9 cellular contexts compared by ENCODE assay signal in the genomic region with DNA sequence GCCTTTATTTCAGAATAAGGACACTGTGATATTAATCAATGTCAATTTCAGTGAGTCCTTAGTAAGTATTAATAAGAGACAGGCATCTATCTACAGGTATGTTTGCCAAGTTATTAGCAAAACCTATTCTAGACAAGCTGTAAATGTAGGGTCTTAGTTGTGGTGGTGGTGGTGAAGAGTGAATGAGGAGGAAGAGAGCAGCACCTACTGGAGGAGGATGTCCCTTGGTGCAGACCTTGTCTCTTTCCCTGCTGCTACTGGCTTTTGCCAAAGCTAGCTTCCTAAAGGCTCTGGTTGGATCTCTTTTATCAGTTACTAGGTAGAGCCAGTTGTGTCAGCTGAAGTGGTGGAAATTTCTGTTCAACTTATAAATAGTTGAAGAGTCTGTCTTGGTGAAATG.
DNase-seq lines count a peak whose midpoint lies in the region; ATAC-seq and TF ChIP-seq lines count a peak whose summit lies in the region.
"Had no signal": no experiment of that assay in that cellular context is flagged by ENCODE, and none has a peak within 500 bp of the region (broad histone marks: within the 10 kb centered on the region; RNA-seq: fewer than 3 reads in every experiment).

No MANE protein-coding gene starts in this region.

- no peaks in the 10 kb centered on the region for H3K9me3 ChIP-seq in gastroesophageal sphincter

- TF ChIP-seq POLR2A in gastroesophageal sphincter (IDR thresholded peaks at IDR 0.05): no peak

- in situ Hi-C loops in brain microvascular endothelial cell (cut with HindIII; ENCODE audit: low pct_ligation_motif_present, low sequenced_read_pairs): no loop called here

- H3K27me3 ChIP-seq in brain microvascular endothelial cell (replicated peaks): no peaks in the 10 kb centered on the region
- H3K27me3 ChIP-seq in gastroesophageal sphincter: no peaks in the 10 kb centered on the region

- H3K27ac ChIP-seq in brain microvascular endothelial cell: no peak overlapping the region
- H3K27ac ChIP-seq in gastroesophageal sphincter: no peak overlapping the region

- peak; percentile 51 for TF ChIP-seq CTCF in brain microvascular endothelial cell (IDR thresholded peaks at IDR 0.05; ENCODE audit: low read depth, low read length, missing control alignments)
- TF ChIP-seq CTCF in gastroesophageal sphincter (IDR thresholded peaks at IDR 0.05): no peak

- H3K4me1 ChIP-seq in gastroesophageal sphincter: peaks cover 0 to 4% (median 0%) of the 10 kb centered on the region in 3 donors

- H3K36me3 ChIP-seq in brain microvascular endothelial cell (replicated peaks): no peaks in the 10 kb centered on the region
- no peaks in the 10 kb centered on the region for H3K36me3 ChIP-seq in gastroesophageal sphincter

- H3K27me3 Mint-ChIP-seq in stimulated activated naive CD8-positive, alpha-beta T cell treated with anti-CD3 and anti-CD28 coated beads, Interleukin-15, amount 100 ng/mL, for 72 hours: no peaks in the 10 kb centered on the region

- H3K4me1 Mint-ChIP-seq in stimulated activated naive CD8-positive, alpha-beta T cell treated with anti-CD3 and anti-CD28 coated beads, Interleukin-15, amount 100 ng/mL, for 72 hours: no peaks in the 10 kb centered on the region
- H3K4me1 Mint-ChIP-seq: natural killer cell had no signal

- no peak for DNase-seq in stimulated activated naive CD8-positive, alpha-beta T cell treated with anti-CD3 and anti-CD28 coated beads, Interleukin-15, amount 100 ng/mL, for 72 hours
- no peak for DNase-seq in stimulated activated naive CD8-positive, alpha-beta T cell treated with anti-CD3 and anti-CD28 coated beads, Interleukin-15, Interleukin-2, amounts not matched to agents 100 U/mL and 50 U/mL, for 24 hours
- DNase-seq in brain microvascular endothelial cell: no peak
- no peak for DNase-seq in NCI-H446 (lab: John Stamatoyannopoulos, UW)
- DNase-seq in ecto neural progenitor cell (ENCODE audit: low spot score): no peak
- DNase-seq in activated effector memory CD4-positive, alpha-beta T cell treated with anti-CD3 and anti-CD28 coated beads, Interleukin-2, amount 50 U/mL, for 16 hours: no peak
- DNase-seq: natural killer cell had no signal

- peak; percentile 55 for ATAC-seq in stimulated activated naive CD8-positive, alpha-beta T cell treated with anti-CD3 and anti-CD28 coated beads, Interleukin-15, amount 100 ng/mL, for 72 hours
- ATAC-seq in stimulated activated naive CD8-positive, alpha-beta T cell treated with anti-CD3 and anti-CD28 coated beads, Interleukin-15, Interleukin-2, amounts not matched to agents 100 U/mL and 50 U/mL, for 24 hours: no peak
- ATAC-seq in HG03342 (IDR thresholded peaks at IDR 0.05; ENCODE audit: unreplicated experiment) (peak; percentile 74), gastroesophageal sphincter (no peak)

- TF ChIP-seq EP300 in gastroesophageal sphincter (IDR thresholded peaks at IDR 0.05): no peak

- H3K9me3 Mint-ChIP-seq in stimulated activated naive CD8-positive, alpha-beta T cell treated with anti-CD3 and anti-CD28 coated beads, Interleukin-15, amount 100 ng/mL, for 72 hours: no peaks in the 10 kb centered on the region
- H3K9me3 Mint-ChIP-seq: natural killer cell had no signal

- H3K4me3 Mint-ChIP-seq in stimulated activated naive CD8-positive, alpha-beta T cell treated with anti-CD3 and anti-CD28 coated beads, Interleukin-15, amount 100 ng/mL, for 72 hours: no peak overlapping the region
- H3K4me3 Mint-ChIP-seq: natural killer cell had no signal

- H3K4me3 ChIP-seq in brain microvascular endothelial cell (ENCODE audit: low read depth, low read length) (no peak overlapping the region), gastroesophageal sphincter (no peak overlapping the region)

- peak overlapping the region in 1 of 2 donors; percentile 11 for H3K27ac Mint-ChIP-seq in stimulated activated naive CD8-positive, alpha-beta T cell treated with anti-CD3 and anti-CD28 coated beads, Interleukin-15, amount 100 ng/mL, for 72 hours
- H3K27ac Mint-ChIP-seq: natural killer cell had no signal

Comparison
In these comparisons a context has a peak if more than half of its experiments do, and no peak if none do; other contexts are left out.
1. ATAC-seq: peak in stimulated activated naive CD8-positive, alpha-beta T cell treated with anti-CD3 and anti-CD28 coated beads, Interleukin-15, amount 100 ng/mL, for 72 hours (single experiment) and HG03342 (single experiment); none in stimulated activated naive CD8-positive, alpha-beta T cell treated with anti-CD3 and anti-CD28 coated beads, Interleukin-15, Interleukin-2, amounts not matched to agents 100 U/mL and 50 U/mL, for 24 hours (single experiment) and gastroesophageal sphincter (single experiment).